ENCODE assay signal across 19 cellular contexts in the genomic region with DNA sequence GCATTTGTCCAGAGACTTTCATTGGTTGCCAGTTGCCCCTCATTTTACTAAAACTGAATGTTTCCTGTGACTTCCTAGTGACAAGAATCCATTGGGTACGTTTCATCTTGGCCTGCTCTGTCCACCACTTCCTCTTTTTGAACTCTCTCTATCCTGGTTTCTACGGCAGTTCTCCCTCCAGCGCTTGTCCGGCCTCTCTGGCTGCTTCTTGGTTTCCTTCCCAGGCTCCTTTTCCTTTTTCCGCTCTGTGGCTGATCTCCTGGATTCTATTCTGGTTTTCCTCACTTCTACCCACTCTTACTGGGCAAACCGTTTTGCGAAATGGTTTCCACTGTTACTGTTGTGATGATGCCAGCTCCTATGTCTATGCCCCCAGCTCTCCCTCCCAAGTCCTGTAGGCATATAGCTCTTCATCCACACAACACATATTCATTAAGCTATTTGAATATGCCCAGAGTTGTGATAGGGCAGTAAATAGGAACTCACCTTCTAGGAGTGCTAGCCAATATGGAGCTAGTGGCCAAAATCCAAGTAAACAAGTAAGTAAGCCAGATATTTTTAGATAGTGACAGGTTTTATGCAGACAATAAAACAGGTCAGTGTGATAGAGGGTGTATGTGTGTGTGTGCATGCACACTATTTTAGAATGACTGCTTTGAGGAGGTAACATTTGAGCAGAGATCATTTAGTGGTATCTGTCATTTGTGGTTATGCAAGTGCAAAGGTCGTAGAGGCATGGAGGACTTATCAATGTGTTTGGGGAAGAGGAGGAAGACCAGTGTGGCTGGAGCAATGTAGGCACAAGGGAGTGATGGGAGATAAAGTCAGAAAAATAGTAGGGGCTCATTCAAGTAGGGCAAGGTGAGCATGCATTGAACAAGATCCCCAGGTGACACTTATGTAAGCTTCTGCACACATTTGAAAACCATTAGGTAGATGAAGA. TPM values are rescaled to one million over a fixed set of nuclear protein-coding genes. Genes with fewer than 3 reads are reported as not detected.
DNase-seq lines count a peak whose midpoint lies in the region; ATAC-seq and TF ChIP-seq lines count a peak whose summit lies in the region.
"Had no signal": no experiment of that assay in that cellular context is flagged by ENCODE, and none has a peak within 500 bp of the region (broad histone marks: within the 10 kb centered on the region; RNA-seq: fewer than 3 reads in every experiment).

No MANE protein-coding gene starts in this region.

- H3K4me3 ChIP-seq in right lobe of liver (no peak overlapping the region), tibial artery (no peak overlapping the region)
- H3K4me3 ChIP-seq: body of pancreas had no signal

- no peaks in the 10 kb centered on the region for H3K36me3 ChIP-seq in right lobe of liver
- H3K36me3 ChIP-seq in tibial artery: no peaks in the 10 kb centered on the region

- DNase-seq in SIG-M5 treated with dmso at 0.1 percent for 504 hours (lab: John Stamatoyannopoulos, UW; ENCODE audit: unreplicated experiment): peak; percentile 66
- no peak for DNase-seq in SIG-M5 (lab: John Stamatoyannopoulos, UW)
- DNase-seq in right lobe of liver: no peak
- no peak for DNase-seq in tibial artery
- no peak for DNase-seq in iPS-NIHi7 (ENCODE audit: extremely low spot score)
- DNase-seq in NCI-H1436 treated with DMSO at 0.1 percent for 48 hours (lab: John Stamatoyannopoulos, UW): no peak
- DNase-seq: activated CD4-positive, CD25-positive, alpha-beta regulatory T cell treated with anti-CD3 and anti-CD28 coated beads, Interleukin-2, amount 50 U/mL, for 72 hours; activated naive CD4-positive, alpha-beta T cell treated with Interleukin-2 at 50 U/mL for 16 hours; body of pancreas; immature natural killer cell; NCI-H1048; NCI-H2107; NCI-H526 treated with DMSO at 0.1 percent for 48 hours; occipital lobe had no signal

- H3K27ac ChIP-seq in VCaP (peak overlapping the region; percentile 45), right lobe of liver (no peak overlapping the region), tibial artery (peak overlapping the region; percentile 3 to 55)
- H3K27ac ChIP-seq: 22Rv1, body of pancreas had no signal

- ATAC-seq in right lobe of liver (peak; percentile 36 to 59 (median 46)), GM21447 (IDR thresholded peaks at IDR 0.05; ENCODE audit: unreplicated experiment) (no peak)
- ATAC-seq: body of pancreas, esophagus mucosa had no signal

- WGBS in right lobe of liver (ENCODE audit: insufficient coverage, low coverage, low lambda C conversion rate, missing lambda C conversion rate): 57% methylated on average over 8 of the region's 8 CpGs

- no peaks in the 10 kb centered on the region for H3K27me3 ChIP-seq in right lobe of liver
- no peaks in the 10 kb centered on the region for H3K27me3 ChIP-seq in tibial artery
- H3K27me3 ChIP-seq: body of pancreas, dorsolateral prefrontal cortex had no signal

- TF ChIP-seq CTCF in VCaP (conservative IDR thresholded peaks at IDR 0.05) (no peak), right lobe of liver (IDR thresholded peaks at IDR 0.05) (no peak), tibial artery (IDR thresholded peaks at IDR 0.05) (no peak)

- no peaks in the 10 kb centered on the region for H3K9me3 ChIP-seq in right lobe of liver
- no peaks in the 10 kb centered on the region for H3K9me3 ChIP-seq in tibial artery
- H3K9me3 ChIP-seq: body of pancreas had no signal

- TF ChIP-seq POLR2A in right lobe of liver (IDR thresholded peaks at IDR 0.05): no peak

- H3K4me1 ChIP-seq in right lobe of liver (no peaks in the 10 kb centered on the region), tibial artery (peaks cover 0 to 46% (median 11%) of the 10 kb centered on the region in 4 donors)
- H3K4me1 ChIP-seq: body of pancreas had no signal

- intact Hi-C loops in right lobe of liver (cut with DNase I): no loop called here
- intact Hi-C loops in tibial artery (cut with DNase I; ENCODE audit: low total_unique reads): no loop called here

RNA-seq across cellular contexts. Expression of a gene that starts 27.9 kb away (rescaled TPM):
- total RNA-seq in right lobe of liver: 10 to 100 TPM; 39.3 to 84.2 (median 64.7) TPM

RNA-seq across cellular contexts. Expression of a gene that starts 55.9 kb away (rescaled TPM):
- total RNA-seq in right lobe of liver: 1 to 10 TPM; 1.5 to 6.3 (median 5.0) TPM

Comparison
In these comparisons a context has a peak if more than half of its experiments do, and no peak if none do; other contexts are left out.
1. H3K27ac ChIP-seq: peak in VCaP (single experiment) and tibial artery (2 of 2); none in right lobe of liver (0 of 3).